Comparison of ENCODE assay signal across 8 cellular contexts in genomic region chr7:72830567-72830966, GRCh38. TPM values are rescaled to one million over a fixed set of nuclear protein-coding genes. Genes with fewer than 3 reads are reported as not detected.
DNase-seq lines count a peak whose midpoint lies in the region; ATAC-seq and TF ChIP-seq lines count a peak whose summit lies in the region.
"Not testable (repeated sequence)": the region's sequence is repeated elsewhere in the genome, so short reads cannot be mapped to it uniquely, and the experiment has no call there.

No MANE protein-coding gene starts in this region.

- peak overlapping the region; percentile 78 for H3K4me2 ChIP-seq in OCI-LY3 (ENCODE audit: low read length)

- not testable (repeated sequence) for H3K9me3 Mint-ChIP-seq in activated T-cell treated with anti-CD3 and anti-CD28 coated beads, Interleukin-2, amount 50 U/mL, for 72 hours

- peak overlapping the region; percentile 92 to 95 for H3K4me3 Mint-ChIP-seq in activated T-cell treated with anti-CD3 and anti-CD28 coated beads, Interleukin-2, amount 50 U/mL, for 72 hours

- ATAC-seq in activated T-cell treated with anti-CD3 and anti-CD28 coated beads, Interleukin-2, amount 50 U/mL, for 72 hours (replicated peaks in 1 of 2) = not testable (repeated sequence)

- not testable (repeated sequence) for H3K9me3 ChIP-seq in OCI-LY3 (ENCODE audit: insufficient read depth, low read length); cardiac muscle cell (ENCODE audit: low read depth); muscle layer of duodenum (ENCODE audit: control insufficient read depth in 1 of 2, low read length in 2 of 2)

- H3K9ac ChIP-seq in OCI-LY3 (ENCODE audit: low read length) = peak overlapping the region; percentile 76; the same call in 1 of the 2 replicates

- not testable (repeated sequence) for H3K27me3 Mint-ChIP-seq in activated T-cell treated with anti-CD3 and anti-CD28 coated beads, Interleukin-2, amount 50 U/mL, for 72 hours (ENCODE audit: low read depth)

- H3K27ac ChIP-seq in 22Rv1 = peak overlapping the region; percentile 85; the same call in 1 of the 2 replicates
- H3K27ac ChIP-seq in OCI-LY3 (ENCODE audit: low read length); muscle layer of duodenum (ENCODE audit: low read length): not testable (repeated sequence)
- peak overlapping the region; percentile 99 for H3K27ac ChIP-seq in cardiac muscle cell
- peak overlapping the region in 20 of 21 experiments; percentile 80 to 99 (median 90) for H3K27ac ChIP-seq in skin epidermis

- TF ChIP-seq CTCF in 22Rv1 (IDR thresholded peaks at IDR 0.05); GM12865 (IDR thresholded peaks at IDR 0.05; ENCODE audit: insufficient read depth, low read depth, low read length, missing control alignments); OCI-LY3 (IDR thresholded peaks at IDR 0.05; ENCODE audit: low read depth, low read length); choroid plexus epithelial cell (conservative IDR thresholded peaks at IDR 0.05; ENCODE audit: low read depth, low read length); cardiac muscle cell (IDR thresholded peaks at IDR 0.05; ENCODE audit: low read depth, low read length): not testable (repeated sequence)

- H3K79me2 ChIP-seq in OCI-LY3 (ENCODE audit: low read length) = peaks cover 34% of the 10 kb centered on the region

- peak overlapping the region; percentile 70 for H3K4me3 ChIP-seq in GM12865 (ENCODE audit: low read depth, low read length)
- H3K4me3 ChIP-seq in OCI-LY3 (ENCODE audit: low read length) = peak overlapping the region; percentile 82
- H3K4me3 ChIP-seq in choroid plexus epithelial cell (ENCODE audit: low read depth, low read length) = peak overlapping the region; percentile 72
- H3K4me3 ChIP-seq in cardiac muscle cell = peak overlapping the region; percentile 78
- peak overlapping the region; percentile 76 to 80 for H3K4me3 ChIP-seq in muscle layer of duodenum (ENCODE audit: low read depth in 1 of 2, low read length in 2 of 2)
- H3K4me3 ChIP-seq in skin epidermis = peak overlapping the region; percentile 55 to 91 (median 79)

- not testable (repeated sequence) for DNase-seq in GM12865 (ENCODE audit: low read depth); activated T-cell treated with anti-CD3 and anti-CD28 coated beads, Interleukin-2, amount 50 U/mL, for 72 hours
- peak; percentile 22 for DNase-seq in choroid plexus epithelial cell (ENCODE audit: low read depth)
- peak in 1 of 2 donors; percentile 9 for DNase-seq in cardiac muscle cell (ENCODE audit: low read depth in 1 of 2, low spot score in 1 of 2)

- H4K20me1 ChIP-seq in OCI-LY3 (ENCODE audit: insufficient read depth, low read length) = not testable (repeated sequence)

- not testable (repeated sequence) for H3K4me1 ChIP-seq in OCI-LY3 (ENCODE audit: low read length); cardiac muscle cell (ENCODE audit: low read depth)
- H3K4me1 ChIP-seq in muscle layer of duodenum (ENCODE audit: control insufficient read depth in 1 of 2, insufficient read depth in 2 of 2, low read length in 2 of 2) = peaks cover 0 to 14% of the 10 kb centered on the region in 2 donors

- H2AFZ ChIP-seq in OCI-LY3 (ENCODE audit: low read depth, low read length) = not testable (repeated sequence)

- peak overlapping the region; percentile 97 for H3K27ac Mint-ChIP-seq in activated T-cell treated with anti-CD3 and anti-CD28 coated beads, Interleukin-2, amount 50 U/mL, for 72 hours

- not testable (repeated sequence) for H3K36me3 ChIP-seq in OCI-LY3 (replicated peaks; ENCODE audit: low read depth, low read length)
- peaks cover 20% of the 10 kb centered on the region for H3K36me3 ChIP-seq in cardiac muscle cell
- H3K36me3 ChIP-seq in muscle layer of duodenum (ENCODE audit: control insufficient read depth in 1 of 2, insufficient read depth in 2 of 2, low read length in 2 of 2) = peaks cover 4 to 25% of the 10 kb centered on the region in 2 donors

- H3K36me3 Mint-ChIP-seq in activated T-cell treated with anti-CD3 and anti-CD28 coated beads, Interleukin-2, amount 50 U/mL, for 72 hours (ENCODE audit: insufficient read depth in 2 of 2) = peaks cover 9 to 26% of the 10 kb centered on the region in 2 donors

- not testable (repeated sequence) for H3K27me3 ChIP-seq in OCI-LY3 (ENCODE audit: low read depth, low read length); cardiac muscle cell; muscle layer of duodenum (ENCODE audit: low read depth, low read length)

- H3K4me1 Mint-ChIP-seq in activated T-cell treated with anti-CD3 and anti-CD28 coated beads, Interleukin-2, amount 50 U/mL, for 72 hours (ENCODE audit: low read depth) = peaks cover 34% of the 10 kb centered on the region

RNA-seq across cellular contexts. Expression of gene TYW1B, which starts 2.6 kb away (rescaled TPM):
- 1 to 10 TPM; 1.5 to 4.7 TPM for total RNA-seq in activated T-cell treated with anti-CD3 and anti-CD28 coated beads, Interleukin-2, amount 50 U/mL, for 72 hours
- total RNA-seq in cardiac muscle cell = 2.4 and 2.9 TPM in 2 replicates
- 3.2 and 3.3 TPM in 2 replicates for polyA plus RNA-seq in cardiac muscle cell
